11 cellular contexts compared by ENCODE assay signal in genomic region chr20:33072362-33072761, GRCh38. TPM values are rescaled to one million over a fixed set of nuclear protein-coding genes. Genes with fewer than 3 reads are reported as not detected.
"Had no signal": no experiment of that assay in that cellular context is flagged by ENCODE, and none has a peak within 500 bp of the region (broad histone marks: within the 10 kb centered on the region; RNA-seq: fewer than 3 reads in every experiment).

No MANE protein-coding gene starts in this region.

- DNase-seq: GM23248, GOT3, H7, H9, HCEC 1CT, HFFc6 had no signal

- H3K4me3 ChIP-seq: GM23248, GM23338, HAP-1 had no signal

- H3K4me1 ChIP-seq: HAP-1 had no signal

- ATAC-seq: GM23338, HCT116 had no signal

- H2AFZ ChIP-seq: GM23248, GM23338 had no signal

- H3K9ac ChIP-seq: GM23248 had no signal

- H3K27ac ChIP-seq: GM23248 had no signal

- H3K36me3 ChIP-seq: HAP-1 had no signal

- H3K4me2 ChIP-seq: GM23338 had no signal

- H3K9me3 ChIP-seq: HAP-1 had no signal

RNA-seq across cellular contexts. Expression of gene BPIFB4, which starts 7.1 kb away (rescaled TPM):
- total RNA-seq: GM23248, GM23338, H1, H4, H7, H9, HFFc6 had no signal
- polyA plus RNA-seq: GM23248, GM23338, H1 had no signal

RNA-seq across cellular contexts. Expression of gene BPIFB3, which starts 18.7 kb away (rescaled TPM):
- total RNA-seq: GM23248, GM23338, H1, H4, H7, H9, HFFc6 had no signal
- polyA plus RNA-seq: GM23248, GM23338, H1 had no signal

RNA-seq across cellular contexts. Expression of gene BPIFB6, which starts 40.9 kb away (rescaled TPM):
- total RNA-seq: GM23248, GM23338, H1, H4, H7, H9, HFFc6 had no signal
- polyA plus RNA-seq: GM23248, GM23338, H1 had no signal
